ENCODE assay signal across 16 cellular contexts in genomic region chr18:3931542-3932112, GRCh38.
A peak's percentile ranks its signal among the peaks of the same experiment; 100 is the strongest.
DNase-seq lines count a peak whose midpoint lies in the region.
"Had no signal": no experiment of that assay in that cellular context is flagged by ENCODE, and none has a peak within 500 bp of the region (broad histone marks: within the 10 kb centered on the region; RNA-seq: fewer than 3 reads in every experiment).

No MANE protein-coding gene starts in this region.

- peak overlapping the region; percentile 42 for H3K27ac ChIP-seq in angular gyrus (ENCODE audit: low read depth, low read length)
- H3K27ac ChIP-seq: Peyer's patch had no signal

- no peaks in the 10 kb centered on the region for H3K36me3 Mint-ChIP-seq in activated naive CD8-positive, alpha-beta T cell treated with anti-CD3 and anti-CD28 coated beads for 36 hours
- H3K36me3 Mint-ChIP-seq: CD8-positive, alpha-beta T cell had no signal

- H3K27ac Mint-ChIP-seq in activated naive CD8-positive, alpha-beta T cell treated with anti-CD3 and anti-CD28 coated beads for 36 hours = no peak overlapping the region
- H3K27ac Mint-ChIP-seq: CD8-positive, alpha-beta T cell had no signal

- peaks cover 5% of the 10 kb centered on the region for H3K27me3 Mint-ChIP-seq in activated naive CD8-positive, alpha-beta T cell treated with anti-CD3 and anti-CD28 coated beads for 36 hours

- H3K9me3 Mint-ChIP-seq in activated naive CD8-positive, alpha-beta T cell treated with anti-CD3 and anti-CD28 coated beads for 36 hours = no peaks in the 10 kb centered on the region
- H3K9me3 Mint-ChIP-seq: CD8-positive, alpha-beta T cell had no signal

- no peaks in the 10 kb centered on the region for H3K4me1 Mint-ChIP-seq in activated naive CD8-positive, alpha-beta T cell treated with anti-CD3 and anti-CD28 coated beads for 36 hours

- DNase-seq in EH (ENCODE audit: low read depth) (peak; percentile 18), M059J (ENCODE audit: low read depth) (peak; percentile 5), kidney tubule cell (ENCODE audit: low spot score) (peak; percentile 29), NCI-H2196 treated with DMSO at 0.1 percent for 48 hours (lab: John Stamatoyannopoulos, UW; ENCODE audit: unreplicated experiment) (no peak)
- DNase-seq in activated naive CD8-positive, alpha-beta T cell treated with anti-CD3 and anti-CD28 coated beads for 36 hours = no peak
- no peak for DNase-seq in stimulated activated CD4-positive, alpha-beta T cell treated with anti-CD3 and anti-CD28 coated beads, Interleukin-4, amount 100 ng/mL, for 4 hours
- DNase-seq: BE2C; CD8-positive, alpha-beta T cell; Kasumi-1; NCI-H1436 treated with DMSO at 0.1 percent for 48 hours; NCI-H2081 treated with DMSO at 0.1 percent for 48 hours; NCI-H69; Peyer's patch; Right ventricle myocardium superior; SK-N-SH had no signal

- no peak overlapping the region for H3K4me3 Mint-ChIP-seq in activated naive CD8-positive, alpha-beta T cell treated with anti-CD3 and anti-CD28 coated beads for 36 hours
- H3K4me3 Mint-ChIP-seq: CD8-positive, alpha-beta T cell had no signal

Comparison
In these comparisons a context has a peak if more than half of its experiments do, and no peak if none do; other contexts are left out.
1. DNase-seq: peak in EH (single experiment), M059J (single experiment) and kidney tubule cell (single experiment); none in activated naive CD8-positive, alpha-beta T cell treated with anti-CD3 and anti-CD28 coated beads for 36 hours (single experiment), NCI-H2196 treated with DMSO at 0.1 percent for 48 hours (single experiment) and stimulated activated CD4-positive, alpha-beta T cell treated with anti-CD3 and anti-CD28 coated beads, Interleukin-4, amount 100 ng/mL, for 4 hours (0 of 2).